Comparison of ENCODE assay signal across 1 cellular context in genomic region chr4:99894998-99895397, GRCh38.
TF ChIP-seq lines count a peak whose summit lies in the region.

No MANE protein-coding gene starts in this region.

TF ChIP-seq in GM12878, 131 proteins besides CTCF, POLR2A, EP300 and RAD21:
- TF ChIP-seq MTA2 (IDR thresholded peaks at IDR 0.05; ENCODE audit: low read depth) (no peak), ATF7 (IDR thresholded peaks at IDR 0.05; ENCODE audit: low read depth) (no peak), PML (IDR thresholded peaks at IDR 0.05; ENCODE audit: low read length) (no peak), FOS (IDR thresholded peaks at IDR 0.05; ENCODE audit: borderline replicate concordance, extremely low read depth, insufficient read length) (no peak), SRF (IDR thresholded peaks at IDR 0.05; ENCODE audit: low read depth in 2 of 2, low read length in 2 of 2) (no peak), MYB (IDR thresholded peaks at IDR 0.05; ENCODE audit: borderline replicate concordance, low read depth, low read length) (no peak), CREM (IDR thresholded peaks at IDR 0.05; ENCODE audit: low read depth) (no peak), MAX (IDR thresholded peaks at IDR 0.05; ENCODE audit: low read depth, low read length) (no peak), CHD2 (IDR thresholded peaks at IDR 0.05; ENCODE audit: borderline replicate concordance, low read depth, low read length) (no peak), USF1 (IDR thresholded peaks at IDR 0.05; ENCODE audit: borderline replicate concordance, extremely low read length, insufficient read depth, low read depth, low read length) (no peak), NR2C1 (IDR thresholded peaks at IDR 0.05) (no peak), FOXK2 (IDR thresholded peaks at IDR 0.05) (no peak)
